In the genomic region with DNA sequence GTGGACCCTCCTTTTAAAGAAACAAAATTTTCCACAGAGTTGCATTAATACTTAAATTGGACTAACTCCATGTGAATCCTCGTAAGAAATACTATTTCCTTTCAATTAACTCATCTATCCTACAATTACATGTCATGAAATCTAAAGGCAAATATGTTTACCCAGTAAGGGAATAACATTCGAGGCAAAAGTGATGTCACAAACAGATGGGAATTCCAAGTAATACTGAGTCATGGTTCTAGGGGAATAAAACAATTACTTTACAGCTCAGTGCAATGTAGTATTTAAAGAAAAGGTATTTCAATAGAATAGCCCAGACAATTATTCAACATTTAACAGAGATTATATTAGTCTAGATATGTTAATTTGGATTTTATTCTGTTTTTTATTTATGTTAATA, we compare ENCODE assay signal across 22 cellular contexts.
A peak's percentile ranks its signal among the peaks of the same experiment; 100 is the strongest.
DNase-seq lines count a peak whose midpoint lies in the region; ATAC-seq, FAIRE-seq and TF ChIP-seq lines count a peak whose summit lies in the region.
"Had no signal": no experiment of that assay in that cellular context is flagged by ENCODE, and none has a peak within 500 bp of the region (broad histone marks: within the 10 kb centered on the region; RNA-seq: fewer than 3 reads in every experiment).

No MANE protein-coding gene starts in this region.

- no TSS peak for BruUV-seq in Calu3 (replicated peaks; lab: Mats Ljungman, UMichigan)

- TF ChIP-seq POLR2A in H54 (IDR thresholded peaks at IDR 0.05; ENCODE audit: low read depth, low read length): no peak

- H3K4me3 Mint-ChIP-seq in Calu3 (ENCODE audit: low read depth, unreplicated experiment): no peak overlapping the region
- H3K4me3 Mint-ChIP-seq: activated CD4-positive, alpha-beta memory T cell treated with anti-CD3 and anti-CD28 coated beads, Interleukin-2, amount 10 ng/mL, durations not matched to agents 7 days and 5 days; natural killer cell; T-helper 1 cell treated with Interleukin-12 subunit alpha and Interleukin-12 subunit beta and Interleukin-4 antibody, amounts not matched to agents 30 μg/mL and 1 μg/mL, for 36 hours had no signal

- no peak overlapping the region for H3K27ac Mint-ChIP-seq in Calu3 (ENCODE audit: unreplicated experiment)
- H3K27ac Mint-ChIP-seq: activated CD4-positive, alpha-beta memory T cell treated with anti-CD3 and anti-CD28 coated beads, Interleukin-2, amount 10 ng/mL, durations not matched to agents 7 days and 5 days; natural killer cell; T-helper 1 cell treated with Interleukin-12 subunit alpha and Interleukin-12 subunit beta and Interleukin-4 antibody, amounts not matched to agents 30 μg/mL and 1 μg/mL, for 36 hours had no signal

- TF ChIP-seq CTCF in Calu3 (IDR thresholded peaks at IDR 0.05; ENCODE audit: unreplicated experiment): no peak

- CTCF ChIA-PET in Calu3 (lab: Charles Lee): no interaction called here

- H3K27me3 Mint-ChIP-seq in Calu3 (ENCODE audit: unreplicated experiment): no peaks in the 10 kb centered on the region
- H3K27me3 Mint-ChIP-seq: activated CD4-positive, alpha-beta memory T cell treated with anti-CD3 and anti-CD28 coated beads, Interleukin-2, amount 10 ng/mL, durations not matched to agents 7 days and 5 days had no signal

- no peak for DNase-seq in H54 (ENCODE audit: insufficient read length, low spot score)
- DNase-seq in RKO (ENCODE audit: low spot score): peak; percentile 23
- DNase-seq in fibroblast of peridontal ligament (ENCODE audit: extremely low read depth): peak; percentile 77
- DNase-seq in stromal cell of bone marrow (ENCODE audit: low read depth): peak; percentile 61
- DNase-seq in Calu3: no peak
- DNase-seq in Right ventricle myocardium inferior (ENCODE audit: missing footprints): no peak
- no peak for DNase-seq in COR-L47 (lab: John Stamatoyannopoulos, UW)
- DNase-seq: activated CD4-positive, alpha-beta memory T cell treated with anti-CD3 and anti-CD28 coated beads, Interleukin-2, amount 10 ng/mL, durations not matched to agents 7 days and 5 days; activated naive CD4-positive, alpha-beta T cell treated with anti-CD3 and anti-CD28 coated beads, Interleukin-2, amount 50 U/mL, for 16 hours; activated T-cell treated with anti-CD3 and anti-CD28 coated beads, Interleukin-2, amount 50 U/mL, for 48 hours; brain microvascular endothelial cell; C1 segment of cervical spinal cord; DMS 273 treated with DMSO at 0.1 percent for 48 hours; kidney; mesendoderm; natural killer cell; NCI-H187 treated with DMSO at 0.1 percent for 48 hours; posterior cingulate gyrus; SHP77 treated with DMSO at 0.1 percent for 48 hours; small intestine; stimulated activated CD4-positive, alpha-beta T cell treated with anti-CD3 and anti-CD28 coated beads, Interleukin-4, amount 100 ng/mL, for 1 hour had no signal

- no peak for ATAC-seq in Right ventricle myocardium inferior
- ATAC-seq: natural killer cell had no signal

- H3K36me3 Mint-ChIP-seq in Calu3 (ENCODE audit: insufficient read depth, unreplicated experiment): no peaks in the 10 kb centered on the region
- H3K36me3 Mint-ChIP-seq: natural killer cell had no signal

- no peaks in the 10 kb centered on the region for H3K4me1 Mint-ChIP-seq in Calu3 (ENCODE audit: low read depth, unreplicated experiment)
- H3K4me1 Mint-ChIP-seq: activated CD4-positive, alpha-beta memory T cell treated with anti-CD3 and anti-CD28 coated beads, Interleukin-2, amount 10 ng/mL, durations not matched to agents 7 days and 5 days; natural killer cell had no signal

- peak; percentile 50 for FAIRE-seq in H54 (lab: Jason Lieb, UNC)
- FAIRE-seq: small intestine had no signal

- peaks cover 2% of the 10 kb centered on the region for H3K9me3 Mint-ChIP-seq in Calu3 (ENCODE audit: low read depth, unreplicated experiment)
- H3K9me3 Mint-ChIP-seq: activated CD4-positive, alpha-beta memory T cell treated with anti-CD3 and anti-CD28 coated beads, Interleukin-2, amount 10 ng/mL, durations not matched to agents 7 days and 5 days; T-helper 1 cell treated with Interleukin-12 subunit alpha and Interleukin-12 subunit beta and Interleukin-4 antibody, amounts not matched to agents 30 μg/mL and 1 μg/mL, for 36 hours had no signal

- intact Hi-C loops in Calu3 (cut with micrococcal nuclease; ENCODE audit: unreplicated experiment): no loop called here
- intact Hi-C loops in Right ventricle myocardium inferior (cut with DNase I): no loop called here

Comparison
In these comparisons a context has a peak if more than half of its experiments do, and no peak if none do; other contexts are left out.
1. DNase-seq: peak in RKO (single experiment), fibroblast of peridontal ligament (single experiment) and stromal cell of bone marrow (single experiment); none in H54 (single experiment), Calu3 (single experiment), Right ventricle myocardium inferior (single experiment) and COR-L47 (single experiment).